Comparison of ENCODE assay signal across 8 cellular contexts in the genomic region with DNA sequence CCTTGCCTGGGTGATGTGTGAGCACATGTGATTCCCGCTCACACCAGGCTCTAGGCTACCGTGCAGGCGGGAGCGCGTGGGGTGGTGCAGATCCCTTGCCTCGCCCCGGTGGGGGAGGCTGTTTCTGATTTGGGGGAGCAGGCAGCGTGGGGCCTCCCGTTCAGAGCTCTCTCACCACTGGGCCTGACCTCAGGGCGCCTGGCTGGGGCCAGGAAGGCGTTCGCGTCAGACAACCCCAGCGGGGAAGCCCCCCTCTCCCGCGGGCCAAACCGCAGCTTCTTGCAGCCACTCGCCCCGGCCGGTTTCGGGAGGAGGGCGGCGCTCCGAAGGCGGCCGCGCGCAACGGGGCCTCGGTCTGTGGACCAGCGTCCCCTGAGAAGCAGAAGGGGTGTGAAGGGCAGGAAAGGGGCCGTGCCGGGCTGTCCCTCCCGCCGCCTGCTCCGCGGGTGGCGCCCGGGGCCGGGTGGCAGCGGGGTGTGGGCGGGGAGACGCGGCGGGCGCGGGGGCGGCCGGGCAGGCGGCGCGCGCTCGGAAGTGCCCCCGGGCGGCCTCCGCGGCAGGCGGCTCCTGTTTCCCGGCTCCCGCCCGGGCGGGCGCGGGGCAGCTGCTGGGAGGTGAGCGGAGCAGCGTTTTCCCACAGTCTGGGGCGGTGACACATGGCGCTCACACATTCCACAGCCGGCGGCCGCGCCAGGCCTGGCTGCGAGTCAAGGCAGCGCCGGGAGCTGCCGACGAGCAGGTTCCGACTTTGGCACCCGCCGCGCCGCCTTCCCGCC.
A peak's percentile ranks its signal among the peaks of the same experiment; 100 is the strongest.
DNase-seq lines count a peak whose midpoint lies in the region; ATAC-seq and TF ChIP-seq lines count a peak whose summit lies in the region.

No MANE protein-coding gene starts in this region.

- intact Hi-C loops in CD14-positive monocyte (cut with micrococcal nuclease): loop anchor here (2.0 to 5.0 kb wide), 3 partner anchors 18 to 66 kb away; a partner anchor contains a TSS

- no peaks in the 10 kb centered on the region for H3K27me3 ChIP-seq in mucosa of rectum (ENCODE audit: control insufficient read depth in 2 of 2, insufficient read depth in 2 of 2, low read length in 2 of 2)

- no peaks in the 10 kb centered on the region for H3K9me3 ChIP-seq in mucosa of rectum (ENCODE audit: control insufficient read depth in 2 of 2, low read length in 2 of 2)

- H3K9me3 Mint-ChIP-seq in CD14-positive monocyte: peaks cover 0 to 19% (median 8%) of the 10 kb centered on the region in 7 donors

- peak; percentile 94 for ATAC-seq in HG03354 (IDR thresholded peaks at IDR 0.05; ENCODE audit: poor library complexity, severe bottlenecking, unreplicated experiment)

- H3K27ac ChIP-seq in mucosa of rectum (ENCODE audit: low read depth in 2 of 2, low read length in 2 of 2): peak overlapping the region; percentile 65 to 71

- no peaks in the 10 kb centered on the region for H3K36me3 ChIP-seq in mucosa of rectum (ENCODE audit: control insufficient read depth in 2 of 2, insufficient read depth in 2 of 2, low read length in 2 of 2)

- peak overlapping the region in 6 of 7 donors; percentile 40 to 90 (median 72) for H3K27ac Mint-ChIP-seq in CD14-positive monocyte

- H3K4me1 Mint-ChIP-seq in CD14-positive monocyte: peaks cover 38% of the 10 kb centered on the region

- TF ChIP-seq POLR2A in GM19193 (IDR thresholded peaks at IDR 0.05; ENCODE audit: extremely low read depth, insufficient read depth, insufficient read length): peak; percentile 60

- peaks cover 27 to 47% (median 28%) of the 10 kb centered on the region in 3 donors for H3K27me3 Mint-ChIP-seq in CD14-positive monocyte (ENCODE audit: low read depth in 3 of 3)

- peaks cover 18 to 21% of the 10 kb centered on the region in 2 donors for H3K4me1 ChIP-seq in mucosa of rectum (ENCODE audit: control insufficient read depth in 2 of 2, insufficient read depth in 2 of 2, low read length in 2 of 2)

- peaks cover 6 to 9% of the 10 kb centered on the region in 2 donors for H3K36me3 Mint-ChIP-seq in CD14-positive monocyte

- peak overlapping the region; percentile 63 to 69 for H3K9ac ChIP-seq in mucosa of rectum (ENCODE audit: low read depth in 1 of 2, low read length in 2 of 2)

- DNase-seq in CD14-positive monocyte (ENCODE audit: low spot score): peak; percentile 84
- DNase-seq in NCI-H526 (lab: John Stamatoyannopoulos, UW): peak; percentile 40 to 90
- peak; percentile 68 for DNase-seq in activated CD8-positive, alpha-beta memory T cell treated with anti-CD3 and anti-CD28 coated beads, Interleukin-2, amount 50 U/mL, for 4 hours
- DNase-seq in epithelial cell of proximal tubule (ENCODE audit: low read depth): no peak
- DNase-seq in stimulated activated CD8-positive, alpha-beta memory T cell treated with anti-CD3 and anti-CD28 coated beads, Interleukin-4, amount 100 ng/mL, for 4 hours (ENCODE audit: low read depth in 2 of 2, low spot score in 1 of 2): peak; percentile 8 to 56

- H3K4me3 Mint-ChIP-seq in CD14-positive monocyte: peak overlapping the region; percentile 72 to 80

- H3K4me3 ChIP-seq in epithelial cell of proximal tubule (ENCODE audit: low read depth, low read length) (peak overlapping the region; percentile 54), mucosa of rectum (ENCODE audit: low read length in 2 of 2) (peak overlapping the region; percentile 61 to 67)

- TF ChIP-seq CTCF in CD14-positive monocyte (IDR thresholded peaks at IDR 0.05): no peak
- TF ChIP-seq CTCF in epithelial cell of proximal tubule (conservative IDR thresholded peaks at IDR 0.05; ENCODE audit: low read depth, low read length): no peak
